ENCODE assay signal across 8 cellular contexts in genomic region chr19:19032420-19033175, GRCh38. TPM values are rescaled to one million over a fixed set of nuclear protein-coding genes. Genes with fewer than 3 reads are reported as not detected.
DNase-seq lines count a peak whose midpoint lies in the region; ATAC-seq and TF ChIP-seq lines count a peak whose summit lies in the region.

No MANE protein-coding gene starts in this region.

- peaks cover 29% of the 10 kb centered on the region for H3K4me1 ChIP-seq in DOHH2 (ENCODE audit: control insufficient read depth, low read length)
- peaks cover 8% of the 10 kb centered on the region; the same call in 1 of the 2 replicates for H3K4me1 ChIP-seq in HAP-1
- H3K4me1 ChIP-seq in right cardiac atrium (ENCODE audit: control insufficient read depth, insufficient read depth, low read length), result peaks cover 8% of the 10 kb centered on the region
- peaks cover 25% of the 10 kb centered on the region for H3K4me1 ChIP-seq in psoas muscle
- peaks cover 2% of the 10 kb centered on the region for H3K4me1 ChIP-seq in urinary bladder (ENCODE audit: insufficient read depth)

- H3K27ac Mint-ChIP-seq in T-cell, result peak overlapping the region; percentile 79 to 88

- H3K9me2 ChIP-seq in DOHH2 (replicated peaks; ENCODE audit: control insufficient read depth, low read length), result no peaks in the 10 kb centered on the region

- H3F3A ChIP-seq in DOHH2 (ENCODE audit: control insufficient read depth, insufficient read depth), result peaks cover 3% of the 10 kb centered on the region; the same call in 1 of the 2 replicates

- in situ Hi-C loops in HAP-1 (cut with MboI; ENCODE audit: low sequenced_read_pairs), result no loop called here

- H3K27me3 ChIP-seq in DOHH2 (ENCODE audit: control insufficient read depth, low read length), result no peaks in the 10 kb centered on the region
- H3K27me3 ChIP-seq in HAP-1 (ENCODE audit: low read depth), result no peaks in the 10 kb centered on the region
- no peaks in the 10 kb centered on the region for H3K27me3 ChIP-seq in right cardiac atrium (ENCODE audit: control insufficient read depth, insufficient read depth)
- H3K27me3 ChIP-seq in psoas muscle (ENCODE audit: insufficient read depth in 3 of 3, low read length in 2 of 3), result no peaks in the 10 kb centered on the region

- POLR2A ChIA-PET in T-cell (lab: Charles Lee), result no interaction called here

- ATAC-seq in T-cell (replicated peaks in 1 of 4), result peak; percentile 13 to 65 (median 26)
- peak; percentile 80 to 88 for ATAC-seq in right cardiac atrium
- ATAC-seq in psoas muscle, result peak; percentile 80 to 84 (median 82)

- H3K9me3 ChIP-seq in DOHH2 (ENCODE audit: control insufficient read depth, insufficient read depth, low read length), result no peaks in the 10 kb centered on the region
- peaks cover 1% of the 10 kb centered on the region for H3K9me3 ChIP-seq in HAP-1
- H3K9me3 ChIP-seq in right cardiac atrium (ENCODE audit: control insufficient read depth, low read length), result no peaks in the 10 kb centered on the region
- no peaks in the 10 kb centered on the region for H3K9me3 ChIP-seq in psoas muscle

- intact Hi-C loops in right cardiac atrium (cut with DNase I) (no loop called here), psoas muscle (cut with DNase I) (no loop called here)

- under 1% methylated on average over 31 of the region's 31 CpGs for WGBS in right cardiac atrium
- WGBS in psoas muscle, 3 donors, result 1 to 2% (median 1%) methylated on average over 31 of the region's 31 CpGs
- 2% methylated on average over 31 of the region's 31 CpGs for WGBS in urinary bladder

- H3K27me3 Mint-ChIP-seq in T-cell, result no peaks in the 10 kb centered on the region

- peaks cover 74% of the 10 kb centered on the region for H3K36me3 ChIP-seq in DOHH2 (ENCODE audit: control insufficient read depth, low read length)
- H3K36me3 ChIP-seq in HAP-1 (replicated peaks), result peaks cover 48% of the 10 kb centered on the region
- H3K36me3 ChIP-seq in psoas muscle (ENCODE audit: insufficient read depth in 1 of 2, low read depth in 1 of 2), result peaks cover 6 to 41% of the 10 kb centered on the region in 2 donors
- no peaks in the 10 kb centered on the region for H3K36me3 ChIP-seq in urinary bladder (ENCODE audit: insufficient read depth)

- H3K36me3 Mint-ChIP-seq in T-cell, result peaks cover 18% of the 10 kb centered on the region

- H3K4me3 ChIP-seq in DOHH2 (ENCODE audit: low read length) (peak overlapping the region; percentile 92), HAP-1 (peak overlapping the region; percentile 84), NB4 (ENCODE audit: low read depth, low read length) (peak overlapping the region; percentile 85), right cardiac atrium (ENCODE audit: low read length) (peak overlapping the region; percentile 94), psoas muscle (peak overlapping the region; percentile 89), urinary bladder (ENCODE audit: low read depth, low read length) (peak overlapping the region; percentile 87)

- H4K20me1 ChIP-seq in DOHH2 (ENCODE audit: control insufficient read depth, insufficient read depth, low read depth, low read length), result peaks cover 8% of the 10 kb centered on the region

- TF ChIP-seq POLR2A in NB4 (IDR thresholded peaks at IDR 0.05; ENCODE audit: extremely low read depth, insufficient read length), result no peak

- peak overlapping the region; percentile 82 to 89 (median 89) for H3K4me3 Mint-ChIP-seq in T-cell

- peak overlapping the region; percentile 69 for H3K4me2 ChIP-seq in DOHH2 (ENCODE audit: low read length)

- DNase-seq in HAP-1 (ENCODE audit: low spot score in 2 of 2), result peak; percentile 97 to 99
- DNase-seq in NB4 (ENCODE audit: low read depth), result peak; percentile 95
- peak; percentile 40 to 93 (median 86) for DNase-seq in T-cell
- peak in 57 of 58 donors; percentile 4 to 93 (median 75) for DNase-seq in anterior cingulate cortex (lab: John Stamatoyannopoulos, UW)
- peak; percentile 93 to 95 (median 94) for DNase-seq in right cardiac atrium
- DNase-seq in psoas muscle, result peak; percentile 91 to 94

- H3K27ac ChIP-seq in DOHH2 (ENCODE audit: low read depth, low read length) (peak overlapping the region; percentile 84), right cardiac atrium (ENCODE audit: low read length) (peak overlapping the region; percentile 96), psoas muscle (peak overlapping the region; percentile 99), urinary bladder (ENCODE audit: low read depth) (peak overlapping the region; percentile 55)

- H3K9me3 Mint-ChIP-seq in T-cell, result no peaks in the 10 kb centered on the region

- TF ChIP-seq CTCF in DOHH2 (IDR thresholded peaks at IDR 0.05; ENCODE audit: low read depth, low read length, poor library complexity, severe bottlenecking) (peak; percentile 21), NB4 (IDR thresholded peaks at IDR 0.05; ENCODE audit: low read depth, low read length) (no peak), psoas muscle (IDR thresholded peaks at IDR 0.05) (no peak)

- peaks cover 94% of the 10 kb centered on the region for H3K79me2 ChIP-seq in DOHH2 (ENCODE audit: control insufficient read depth, low read length)

- peaks cover 28 to 45% (median 39%) of the 10 kb centered on the region in 3 donors for H3K4me1 Mint-ChIP-seq in T-cell

- CTCF ChIA-PET in T-cell (lab: Charles Lee), result interaction anchor here (0.7 kb wide), 2 partner anchors 20 to 189 kb away, joined by 3 to 4 read pairs; no protein-coding TSS in a partner anchor

RNA-seq across cellular contexts. Expression of gene SUGP2, which starts 0.7 kb away (rescaled TPM):
- total RNA-seq in T-cell, result 100 to 1,000 TPM; 114 to 139 (median 119) TPM
- total RNA-seq in right cardiac atrium, result 10 to 100 TPM; 50.3 to 77.7 (median 71.0) TPM
- 48.3 TPM for polyA plus RNA-seq in right cardiac atrium
- total RNA-seq in psoas muscle, result 10 to 100 TPM; 41.3 to 53.3 (median 48.1) TPM
- 10 to 100 TPM; 31.8 to 45.3 (median 34.4) TPM for polyA plus RNA-seq in psoas muscle
- total RNA-seq in urinary bladder, result 55.8 TPM
- 36.3 TPM for polyA plus RNA-seq in urinary bladder

RNA-seq across cellular contexts. Expression of gene ARMC6, which starts 0.8 kb away (rescaled TPM):
- total RNA-seq in T-cell, result 10 to 100 TPM; 12.8 to 22.7 (median 18.7) TPM
- 10 to 100 TPM; 12.1 to 14.7 (median 13.8) TPM for total RNA-seq in right cardiac atrium
- 16.7 TPM for polyA plus RNA-seq in right cardiac atrium
- total RNA-seq in psoas muscle, result 10 to 100 TPM; 13.7 to 22.6 (median 18.8) TPM
- polyA plus RNA-seq in psoas muscle, result 10 to 100 TPM; 22.8 to 74.1 (median 25.7) TPM
- total RNA-seq in urinary bladder, result 19.6 TPM
- 20.3 TPM for polyA plus RNA-seq in urinary bladder

RNA-seq across cellular contexts. Expression of gene SLC25A42, which starts 31.2 kb away (rescaled TPM):
- 10 to 100 TPM; 24.9 to 35.0 (median 30.5) TPM for total RNA-seq in T-cell
- total RNA-seq in right cardiac atrium, result 10 to 100 TPM; 13.4 to 18.7 (median 13.7) TPM
- 15.7 TPM for polyA plus RNA-seq in right cardiac atrium
- total RNA-seq in psoas muscle, result 10 to 100 TPM; 14.7 to 40.2 (median 24.5) TPM
- 10 to 100 TPM in 2 of 3 donors, 1 to 10 TPM in 1; 4.6 to 31.9 (median 12.2) TPM for polyA plus RNA-seq in psoas muscle
- total RNA-seq in urinary bladder, result 7.1 TPM
- polyA plus RNA-seq in urinary bladder, result 14.8 TPM

Comparison
In these comparisons a context has a peak if more than half of its experiments do, and no peak if none do; other contexts are left out.
1. Peak in every context shown above with its lines: DNase-seq, ATAC-seq, H3K4me3 ChIP-seq and H3K27ac ChIP-seq.
2. ATAC-seq: peak in every context shown above with its lines; median percentile 84 in right cardiac atrium; 82 in psoas muscle; 26 in T-cell.